ENCODE assay signal across 32 cellular contexts in the genomic region with DNA sequence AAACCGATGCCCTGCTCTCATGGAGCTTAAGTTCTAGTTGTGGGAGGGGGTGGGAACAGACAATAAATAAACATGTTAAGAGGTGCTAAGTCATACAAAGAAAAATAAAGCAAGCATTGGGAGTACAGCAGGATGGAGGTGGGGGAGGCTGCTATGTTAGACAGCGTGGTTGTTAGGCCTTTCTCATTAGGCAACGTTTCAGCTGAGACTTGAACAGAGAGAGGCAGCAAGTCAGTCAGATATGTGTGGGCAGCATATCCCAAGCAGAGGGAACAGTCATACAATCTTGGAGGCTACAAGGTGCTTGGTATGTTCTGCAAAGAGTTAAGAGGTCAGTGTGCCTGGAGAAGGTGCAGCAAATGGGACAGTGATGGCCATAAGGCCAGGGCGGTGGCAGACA.
"Had no signal": no experiment of that assay in that cellular context is flagged by ENCODE, and none has a peak within 500 bp of the region (broad histone marks: within the 10 kb centered on the region; RNA-seq: fewer than 3 reads in every experiment).

No MANE protein-coding gene starts in this region.

- H3K9me3 ChIP-seq: adrenal gland, body of pancreas, breast epithelium had no signal

- H3K36me3 ChIP-seq: adrenal gland, brain microvascular endothelial cell, breast epithelium had no signal

- H3K27ac ChIP-seq: adrenal gland, body of pancreas, brain microvascular endothelial cell, breast epithelium, VCaP had no signal

- DNase-seq: activated B cell treated with CpG ODN at 0.5 μM for 24 hours; activated CD4-positive, alpha-beta memory T cell treated with anti-CD3 and anti-CD28 coated beads for 36 hours; activated CD4-positive, alpha-beta T cell treated with anti-CD3 and anti-CD28 coated beads for 4 hours; activated CD4-positive, alpha-beta T cell treated with anti-CD3 and anti-CD28 coated beads, Interleukin-2, amount 10 ng/mL, durations not matched to agents 24 days and 14 days; activated CD4-positive, alpha-beta T cell treated with anti-CD3 and anti-CD28 coated beads, Interleukin-2, amount 50 U/mL, for 1 hour; activated CD4-positive, alpha-beta T cell treated with anti-CD3 and anti-CD28 coated beads, Interleukin-2, amount 50 U/mL, for 4 hours; activated CD4-positive, CD25-positive, alpha-beta regulatory T cell treated with anti-CD3 and anti-CD28 coated beads, Interleukin-2, amount 50 U/mL, for 72 hours; activated CD8-positive, alpha-beta memory T cell treated with anti-CD3 and anti-CD28 coated beads, Interleukin-2, amount 50 U/mL, for 4 hours; activated CD8-positive, alpha-beta T cell treated with anti-CD3 and anti-CD28 coated beads for 36 hours; activated effector memory CD4-positive, alpha-beta T cell treated with anti-CD3 and anti-CD28 coated beads, Interleukin-2, amount 50 U/mL, for 16 hours; activated gamma-delta T cell treated with Interleukin-2 at 50 U/mL for 16 hours; activated naive CD4-positive, alpha-beta T cell; activated naive CD4-positive, alpha-beta T cell treated with anti-CD3 and anti-CD28 coated beads for 36 hours; activated naive CD4-positive, alpha-beta T cell treated with anti-CD3 and anti-CD28 coated beads, Interleukin-2, amount 50 U/mL, for 16 hours; activated naive CD8-positive, alpha-beta T cell treated with anti-CD3 and anti-CD28 coated beads for 36 hours; activated T-cell treated with anti-CD3 and anti-CD28 coated beads for 4 hours; activated T-cell treated with anti-CD3 and anti-CD28 coated beads, Interleukin-2, amount 50 U/mL, for 1 hour; activated T-cell treated with anti-CD3 and anti-CD28 coated beads, Interleukin-2, amount 50 U/mL, for 4 hours; activated T-cell treated with anti-CD3 and anti-CD28 coated beads, Interleukin-2, amount 50 U/mL, for 72 hours; adrenal gland; amniotic stem cell; aorta; body of pancreas; brain microvascular endothelial cell; central memory CD4-positive, alpha-beta T cell; T-helper 1 cell; T-helper 2 cell; T-helper 9 cell had no signal

- H3K27me3 ChIP-seq: adrenal gland, body of pancreas, brain microvascular endothelial cell, breast epithelium had no signal

- ATAC-seq: activated CD8-positive, alpha-beta T cell treated with anti-CD3 and anti-CD28 coated beads for 36 hours; activated naive CD4-positive, alpha-beta T cell treated with anti-CD3 and anti-CD28 coated beads, Interleukin-2, amount 50 U/mL, for 72 hours; activated T-cell treated with anti-CD3 and anti-CD28 coated beads, Interleukin-2, amount 50 U/mL, for 4 hours; activated T-cell treated with anti-CD3 and anti-CD28 coated beads, Interleukin-2, amount 50 U/mL, for 72 hours; activated T-helper 17 cell treated with anti-CD3 and anti-CD28 coated beads, Interleukin-2, amount 50 U/mL, for 72 hours; body of pancreas had no signal

- H3K4me1 ChIP-seq: adrenal gland, body of pancreas, breast epithelium had no signal

- H3K4me3 ChIP-seq: adrenal gland, body of pancreas, breast epithelium had no signal
